In the genomic region with DNA sequence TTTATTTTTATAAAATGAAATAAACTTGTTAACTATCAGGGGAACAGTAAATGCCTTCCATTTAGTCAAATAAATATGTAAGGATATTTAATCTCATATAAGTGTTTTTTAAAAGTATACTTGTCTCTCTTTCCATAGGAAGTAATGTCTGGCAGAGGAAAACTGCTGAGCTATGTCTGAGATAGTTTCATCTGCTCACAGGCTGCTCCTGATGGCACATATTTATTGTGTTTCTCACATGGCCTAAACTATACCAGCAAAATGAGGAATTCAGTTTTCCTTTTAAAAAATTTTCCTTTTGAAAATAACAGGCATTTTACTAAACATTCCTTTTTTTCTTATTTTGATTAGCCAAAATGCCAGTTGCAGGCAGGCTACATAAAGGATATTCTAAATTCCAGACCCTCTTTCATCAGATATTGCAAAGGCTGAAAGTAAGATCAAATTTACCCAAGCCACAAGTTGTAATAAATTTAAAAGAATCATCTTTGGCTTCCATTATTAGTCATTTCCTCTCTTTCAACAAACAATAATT, we compare ENCODE assay signal across 23 cellular contexts.
DNase-seq lines count a peak whose midpoint lies in the region; ATAC-seq and TF ChIP-seq lines count a peak whose summit lies in the region.
"Had no signal": no experiment of that assay in that cellular context is flagged by ENCODE, and none has a peak within 500 bp of the region (broad histone marks: within the 10 kb centered on the region; RNA-seq: fewer than 3 reads in every experiment).

No MANE protein-coding gene starts in this region.

- H3K4me1 ChIP-seq in SK-N-SH (ENCODE audit: control insufficient read depth in 1 of 2, insufficient read depth in 2 of 2, low read depth in 1 of 2, low read length in 1 of 2) (peaks cover 0 to 12% of the 10 kb centered on the region in 2 experiments; a peak in 2 of 4 replicates), PC-3 (ENCODE audit: insufficient read depth, low read length) (peaks cover 14% of the 10 kb centered on the region), smooth muscle cell (ENCODE audit: low read depth) (no peaks in the 10 kb centered on the region)
- H3K4me1 ChIP-seq: BLaER1 had no signal

- no peaks in the 10 kb centered on the region for H3K36me3 ChIP-seq in SK-N-SH (replicated peaks in 1 of 2; ENCODE audit: control insufficient read depth in 1 of 2, insufficient read depth in 2 of 2, low read length in 1 of 2)
- no peaks in the 10 kb centered on the region for H3K36me3 ChIP-seq in PC-3 (ENCODE audit: low read depth, low read length)
- H3K36me3 ChIP-seq in smooth muscle cell (ENCODE audit: low read depth): no peaks in the 10 kb centered on the region
- H3K36me3 ChIP-seq: BLaER1 had no signal

- H3F3A ChIP-seq in SK-N-SH (replicated peaks; ENCODE audit: insufficient read depth) (peaks cover 10% of the 10 kb centered on the region), PC-3 (ENCODE audit: low read length, unreplicated experiment) (no peaks in the 10 kb centered on the region), smooth muscle cell (ENCODE audit: low read depth) (no peaks in the 10 kb centered on the region)

- TF ChIP-seq RAD21 in SK-N-SH (IDR thresholded peaks at IDR 0.05; ENCODE audit: low read length): no peak

- H3K4me2 ChIP-seq in SK-N-SH (no peak overlapping the region; the same call in 1 of the 2 replicates), PC-3 (ENCODE audit: low read length) (peak overlapping the region; percentile 51), smooth muscle cell (peak overlapping the region; percentile 54)
- H3K4me2 ChIP-seq: BLaER1 had no signal

- H3K9me3 ChIP-seq in SK-N-SH (no peaks in the 10 kb centered on the region), PC-3 (ENCODE audit: low read length) (no peaks in the 10 kb centered on the region), smooth muscle cell (replicated peaks; ENCODE audit: low read depth) (no peaks in the 10 kb centered on the region)
- H3K9me3 ChIP-seq: BLaER1 had no signal

- POLR2A ChIA-PET in SK-N-SH (lab: Yijun Ruan, JAX) (no interaction called here), PC-3 (lab: Charles Lee; ENCODE audit: unreplicated experiment) (no interaction called here)

- no peak for TF ChIP-seq EP300 in SK-N-SH (IDR thresholded peaks at IDR 0.05; ENCODE audit: borderline replicate concordance in 1 of 2, low read depth in 1 of 2, low read length in 1 of 2)

- intact Hi-C loops in PC-3 (cut with micrococcal nuclease): loop anchor here (5.0 to 10.0 kb wide), 2 partner anchors 61 to 218 kb away; partner anchors contain the start of gene RNF146
- intact Hi-C loops in head of caudate nucleus (cut with DNase I): no loop called here

- ATAC-seq in SK-N-SH treated with all-trans-retinoic acid at 6 μM for 48 hours (0 out of 3 replicates have a peak, but pooled peaks have one; percentile 46), PC-3 (peak; percentile 54)
- ATAC-seq: CD8-positive, alpha-beta T cell; HepG2 had no signal

- CTCF ChIA-PET in SK-N-SH (lab: Yijun Ruan, JAX): no interaction called here
- CTCF ChIA-PET in PC-3 (lab: Charles Lee): no interaction called here

- no peak for DNase-seq in SK-N-SH
- DNase-seq in PC-3: peak; percentile 14
- DNase-seq in fibroblast of mammary gland (ENCODE audit: low read depth): peak; percentile 31
- DNase-seq in smooth muscle cell (lab: John Stamatoyannopoulos, UW; ENCODE audit: unreplicated experiment): no peak
- no peak for DNase-seq in DMS153 (lab: John Stamatoyannopoulos, UW)
- no peak for DNase-seq in head of caudate nucleus
- DNase-seq in NCI-H748 (lab: John Stamatoyannopoulos, UW; ENCODE audit: unreplicated experiment): no peak
- DNase-seq: CD8-positive, alpha-beta T cell; DMS79; GF-D8; GOT3; Kasumi-1; NCI-H1417 treated with DMSO at 0.1 percent for 48 hours; NCI-H2029; NCI-H2171; NCI-H446; NCI-H69; NK-92 treated with Interleukin-12 subunit alpha and Interleukin-12 subunit beta, amount 100 ng/mL, for 24 hours; SHP77 treated with DMSO at 0.1 percent for 48 hours had no signal

- H2AFZ ChIP-seq in SK-N-SH (ENCODE audit: low read depth) (no peak overlapping the region), PC-3 (ENCODE audit: low read length) (no peak overlapping the region), smooth muscle cell (ENCODE audit: low read depth) (no peak overlapping the region)

- no peaks in the 10 kb centered on the region; the same call in 1 of the 2 replicates for H3K27me3 ChIP-seq in SK-N-SH (ENCODE audit: insufficient read depth)
- no peaks in the 10 kb centered on the region for H3K27me3 ChIP-seq in PC-3 (ENCODE audit: low read length)
- no peaks in the 10 kb centered on the region for H3K27me3 ChIP-seq in smooth muscle cell (ENCODE audit: low read depth)
- H3K27me3 ChIP-seq: BLaER1 had no signal

- H3K27ac ChIP-seq in SK-N-SH (ENCODE audit: low read depth in 2 of 2, low read length in 1 of 2) (peak overlapping the region in 1 of 2 experiments; percentile 70; a peak in 2 of 4 replicates), PC-3 (ENCODE audit: low read length) (peak overlapping the region; percentile 47), smooth muscle cell (ENCODE audit: low read depth) (peak overlapping the region; percentile 55)
- H3K27ac ChIP-seq: 22Rv1, BLaER1 had no signal

- H4K20me1 ChIP-seq in SK-N-SH (ENCODE audit: insufficient read depth): no peaks in the 10 kb centered on the region
- H4K20me1 ChIP-seq in PC-3 (ENCODE audit: low read length): no peaks in the 10 kb centered on the region
- H4K20me1 ChIP-seq in smooth muscle cell (ENCODE audit: low read depth): no peaks in the 10 kb centered on the region
- H4K20me1 ChIP-seq: BLaER1 had no signal

- H3K4me3 ChIP-seq in SK-N-SH (ENCODE audit: low read depth in 2 of 2, low read length in 1 of 2) (no peak overlapping the region), PC-3 (ENCODE audit: low read length) (no peak overlapping the region), fibroblast of mammary gland (ENCODE audit: control insufficient read depth, low read depth, low read length) (no peak overlapping the region), smooth muscle cell (no peak overlapping the region)
- H3K4me3 ChIP-seq: BLaER1 had no signal

- H3K9ac ChIP-seq in SK-N-SH (no peak overlapping the region), PC-3 (ENCODE audit: low read length) (no peak overlapping the region), smooth muscle cell (ENCODE audit: low read depth) (no peak overlapping the region)
- H3K9ac ChIP-seq: BLaER1 had no signal

- no peak for TF ChIP-seq CTCF in SK-N-SH (IDR thresholded peaks at IDR 0.05)
- no peak for TF ChIP-seq CTCF in PC-3 (conservative IDR thresholded peaks at IDR 0.05; ENCODE audit: low read depth, low read length)
- TF ChIP-seq CTCF in fibroblast of mammary gland (conservative IDR thresholded peaks at IDR 0.05; ENCODE audit: control insufficient read depth, insufficient read depth, low read depth, low read length): no peak
- no peak for TF ChIP-seq CTCF in smooth muscle cell (IDR thresholded peaks at IDR 0.05; ENCODE audit: borderline replicate concordance, insufficient read depth, poor library complexity, severe bottlenecking)

- BruUV-seq in PC-3 (replicated peaks; lab: Mats Ljungman, UMichigan): no TSS peak

- H3K79me2 ChIP-seq in SK-N-SH (ENCODE audit: insufficient read depth) (no peaks in the 10 kb centered on the region), PC-3 (ENCODE audit: low read length) (no peaks in the 10 kb centered on the region), smooth muscle cell (ENCODE audit: low read depth) (no peaks in the 10 kb centered on the region)

- H3K9me2 ChIP-seq in SK-N-SH (no peaks in the 10 kb centered on the region), PC-3 (replicated peaks; ENCODE audit: low read length) (no peaks in the 10 kb centered on the region)

TF ChIP-seq in SK-N-SH treated with all-trans-retinoic acid at 6 μM for 48 hours, 23 proteins besides CTCF, POLR2A, EP300 and RAD21:
- TF ChIP-seq GLIS3 (CRISPR knock-in tag; IDR thresholded peaks at IDR 0.05): no peak
- no peak for TF ChIP-seq ZNF565 (CRISPR knock-in tag; conservative IDR thresholded peaks at IDR 0.05; ENCODE audit: low read depth)
TF ChIP-seq in SK-N-SH treated with all-trans-retinoic acid at 6 μM for 48 hours: peak in this region for 0.

TF ChIP-seq in SK-N-SH, 30 proteins besides CTCF, POLR2A, EP300 and RAD21 (continues in another document):
- TF ChIP-seq RXRA (IDR thresholded peaks at IDR 0.05; ENCODE audit: borderline replicate concordance, low read depth) (no peak), TAF1 (IDR thresholded peaks at IDR 0.05; ENCODE audit: borderline replicate concordance, low read depth, low read length) (no peak), RCOR1 (IDR thresholded peaks at IDR 0.05; ENCODE audit: low read length) (no peak), FOXJ3 (CRISPR knock-in tag; IDR thresholded peaks at IDR 0.05) (no peak), MXI1 (IDR thresholded peaks at IDR 0.05; ENCODE audit: low read depth, low read length) (no peak), SMC3 (IDR thresholded peaks at IDR 0.05; ENCODE audit: low read depth, low read length) (no peak), IRF3 (IDR thresholded peaks at IDR 0.05; ENCODE audit: low read depth, low read length) (no peak), EZH2phosphoT487 (IDR thresholded peaks at IDR 0.05; ENCODE audit: borderline replicate concordance, low read depth) (no peak), YY1 (IDR thresholded peaks at IDR 0.05; ENCODE audit: low read depth) (no peak), ELF1 (IDR thresholded peaks at IDR 0.05) (no peak), CHD2 (IDR thresholded peaks at IDR 0.05; ENCODE audit: low read length, partially characterized antibody) (no peak), TCF12 (IDR thresholded peaks at IDR 0.05) (no peak)

Comparison
In these comparisons a context has a peak if more than half of its experiments do, and no peak if none do; other contexts are left out.
1. DNase-seq: peak in PC-3 (single experiment) and fibroblast of mammary gland (single experiment); none in SK-N-SH (single experiment), smooth muscle cell (single experiment), DMS153 (single experiment), head of caudate nucleus (0 of 42) and NCI-H748 (single experiment).